In genomic region chr5:42274913-42275312, GRCh38 we compare ENCODE assay signal across 33 cellular contexts.
DNase-seq lines count a peak whose midpoint lies in the region; ATAC-seq and TF ChIP-seq lines count a peak whose summit lies in the region.
"Had no signal": no experiment of that assay in that cellular context is flagged by ENCODE, and none has a peak within 500 bp of the region (broad histone marks: within the 10 kb centered on the region; RNA-seq: fewer than 3 reads in every experiment).

No MANE protein-coding gene starts in this region.

- DNase-seq in DMS53 treated with DMSO at 0.1 percent for 48 hours (lab: John Stamatoyannopoulos, UW; ENCODE audit: unreplicated experiment) (peak; percentile 31), M059J (ENCODE audit: low read depth) (peak; percentile 9), choroid plexus epithelial cell (ENCODE audit: low read depth) (peak; percentile 13), iPS-NIHi11 (ENCODE audit: low spot score) (peak; percentile 5), left cardiac atrium (no peak), NCI-H2227 treated with DMSO at 0.1 percent for 48 hours (lab: John Stamatoyannopoulos, UW) (no peak), progenitor cell of endocrine pancreas (ENCODE audit: low spot score, unreplicated experiment) (no peak)
- no peak for DNase-seq in activated T-cell treated with anti-CD3 and anti-CD28 coated beads, Interleukin-2, amount 50 U/mL, for 48 hours
- DNase-seq: activated CD4-positive, alpha-beta T cell treated with anti-CD3 and anti-CD28 coated beads, Interleukin-2, amount 10 ng/mL, durations not matched to agents 7 days and 5 days; activated CD8-positive, alpha-beta memory T cell treated with anti-CD3 and anti-CD28 coated beads, Interleukin-2, amount 10 ng/mL, durations not matched to agents 7 days and 5 days; aorta; Calu3; caudate nucleus; dermis blood vessel endothelial cell; EL; foreskin keratinocyte; immature natural killer cell; left ventricle myocardium inferior; naive thymus-derived CD4-positive, alpha-beta T cell; NCI-H1436 treated with DMSO at 0.1 percent for 48 hours; NCI-H524; retina; spleen; stimulated activated CD4-positive, alpha-beta T cell treated with anti-CD3 and anti-CD28 coated beads, Interleukin-2, amount 100 ng/mL, for 48 hours; T-helper 17 cell had no signal

- no peak overlapping the region for H3K4me3 ChIP-seq in choroid plexus epithelial cell (ENCODE audit: low read depth, low read length)
- H3K4me3 ChIP-seq: BLaER1 treated with 17β-estradiol and CSF1 and Interleukin-3, amounts not matched to agents 10 nM and 100 nM; K562; left ventricle myocardium inferior; SJSA1; spleen had no signal

- H3K4me3 Mint-ChIP-seq in progenitor cell of endocrine pancreas (ENCODE audit: low read depth), result no peak overlapping the region
- H3K4me3 Mint-ChIP-seq: activated CD4-positive, alpha-beta T cell treated with anti-CD3 and anti-CD28 coated beads, Interleukin-2, amount 10 ng/mL, durations not matched to agents 7 days and 5 days; activated CD8-positive, alpha-beta memory T cell treated with anti-CD3 and anti-CD28 coated beads, Interleukin-2, amount 10 ng/mL, durations not matched to agents 7 days and 5 days; activated naive CD4-positive, alpha-beta T cell treated with anti-CD3 and anti-CD28 coated beads, Interleukin-2, amount 50 U/mL, for 24 hours; activated T-helper 1 cell treated with anti-CD3 and anti-CD28 coated beads, Interleukin-12 subunit alpha, Interleukin-12 subunit beta, Interleukin-2, Interleukin-4 antibody, amounts not matched to agents 30 ng/mL and 10 ng/mL and 1 ng/mL, durations not matched to agents 14 hours and 24 hours and 36 hours; immature natural killer cell; mesothelial cell of epicardium; naive thymus-derived CD4-positive, alpha-beta T cell; stimulated activated effector memory CD8-positive, alpha-beta T cell treated with anti-CD3 and anti-CD28 coated beads, Interleukin-12 subunit alpha, Interleukin-12 subunit beta, amount 100 ng/mL, for 72 hours; T-helper 17 cell had no signal

- H3K4me1 Mint-ChIP-seq in progenitor cell of endocrine pancreas (ENCODE audit: low read depth), result peaks cover 5% of the 10 kb centered on the region
- H3K4me1 Mint-ChIP-seq: activated CD4-positive, alpha-beta T cell treated with anti-CD3 and anti-CD28 coated beads, Interleukin-2, amount 10 ng/mL, durations not matched to agents 7 days and 5 days; activated CD8-positive, alpha-beta memory T cell treated with anti-CD3 and anti-CD28 coated beads, Interleukin-2, amount 10 ng/mL, durations not matched to agents 7 days and 5 days; activated naive CD4-positive, alpha-beta T cell treated with anti-CD3 and anti-CD28 coated beads, Interleukin-2, amount 50 U/mL, for 24 hours; immature natural killer cell; naive thymus-derived CD4-positive, alpha-beta T cell; stimulated activated effector memory CD8-positive, alpha-beta T cell treated with anti-CD3 and anti-CD28 coated beads, Interleukin-12 subunit alpha, Interleukin-12 subunit beta, amount 100 ng/mL, for 72 hours; T-helper 17 cell had no signal

- no peaks in the 10 kb centered on the region for H3K36me3 Mint-ChIP-seq in progenitor cell of endocrine pancreas (ENCODE audit: insufficient read depth)
- H3K36me3 Mint-ChIP-seq: activated CD8-positive, alpha-beta memory T cell treated with anti-CD3 and anti-CD28 coated beads, Interleukin-2, amount 10 ng/mL, durations not matched to agents 7 days and 5 days; activated naive CD4-positive, alpha-beta T cell treated with anti-CD3 and anti-CD28 coated beads, Interleukin-2, amount 50 U/mL, for 24 hours; immature natural killer cell; mesothelial cell of epicardium; naive thymus-derived CD4-positive, alpha-beta T cell; stimulated activated effector memory CD8-positive, alpha-beta T cell treated with anti-CD3 and anti-CD28 coated beads, Interleukin-12 subunit alpha, Interleukin-12 subunit beta, amount 100 ng/mL, for 72 hours had no signal

- intact Hi-C loops in left cardiac atrium (cut with DNase I), result no loop called here

- no peaks in the 10 kb centered on the region for H3K27me3 Mint-ChIP-seq in progenitor cell of endocrine pancreas

- no peak for ATAC-seq in left cardiac atrium
- ATAC-seq: activated CD8-positive, alpha-beta memory T cell treated with anti-CD3 and anti-CD28 coated beads, Interleukin-2, amount 10 ng/mL, durations not matched to agents 7 days and 5 days; foreskin keratinocyte; K562; naive thymus-derived CD4-positive, alpha-beta T cell; Panc1; stimulated activated effector memory CD8-positive, alpha-beta T cell treated with anti-CD3 and anti-CD28 coated beads, Interleukin-12 subunit alpha, Interleukin-12 subunit beta, amount 100 ng/mL, for 72 hours; T-helper 17 cell had no signal

- H3K27ac Mint-ChIP-seq in progenitor cell of endocrine pancreas, result no peak overlapping the region
- H3K27ac Mint-ChIP-seq: activated CD4-positive, alpha-beta T cell treated with anti-CD3 and anti-CD28 coated beads, Interleukin-2, amount 10 ng/mL, durations not matched to agents 7 days and 5 days; activated CD8-positive, alpha-beta memory T cell treated with anti-CD3 and anti-CD28 coated beads, Interleukin-2, amount 10 ng/mL, durations not matched to agents 7 days and 5 days; activated naive CD4-positive, alpha-beta T cell treated with anti-CD3 and anti-CD28 coated beads, Interleukin-2, amount 50 U/mL, for 24 hours; activated T-helper 1 cell treated with anti-CD3 and anti-CD28 coated beads, Interleukin-12 subunit alpha, Interleukin-12 subunit beta, Interleukin-2, Interleukin-4 antibody, amounts not matched to agents 30 ng/mL and 10 ng/mL and 1 ng/mL, durations not matched to agents 14 hours and 24 hours and 36 hours; immature natural killer cell; mesothelial cell of epicardium; naive thymus-derived CD4-positive, alpha-beta T cell; stimulated activated effector memory CD8-positive, alpha-beta T cell treated with anti-CD3 and anti-CD28 coated beads, Interleukin-12 subunit alpha, Interleukin-12 subunit beta, amount 100 ng/mL, for 72 hours; T-helper 17 cell had no signal

- no peaks in the 10 kb centered on the region for H3K9me3 Mint-ChIP-seq in progenitor cell of endocrine pancreas (ENCODE audit: low read depth)
- H3K9me3 Mint-ChIP-seq: activated CD4-positive, alpha-beta T cell treated with anti-CD3 and anti-CD28 coated beads, Interleukin-2, amount 10 ng/mL, durations not matched to agents 7 days and 5 days; activated T-helper 1 cell treated with anti-CD3 and anti-CD28 coated beads, Interleukin-12 subunit alpha, Interleukin-12 subunit beta, Interleukin-2, Interleukin-4 antibody, amounts not matched to agents 30 ng/mL and 10 ng/mL and 1 ng/mL, durations not matched to agents 14 hours and 24 hours and 36 hours; mesothelial cell of epicardium; stimulated activated effector memory CD8-positive, alpha-beta T cell treated with anti-CD3 and anti-CD28 coated beads, Interleukin-12 subunit alpha, Interleukin-12 subunit beta, amount 100 ng/mL, for 72 hours had no signal

- TF ChIP-seq CTCF in choroid plexus epithelial cell (conservative IDR thresholded peaks at IDR 0.05; ENCODE audit: low read depth, low read length) (no peak), progenitor cell of endocrine pancreas (IDR thresholded peaks at IDR 0.05; ENCODE audit: unreplicated experiment) (no peak)

Comparison
In these comparisons a context has a peak if more than half of its experiments do, and no peak if none do; other contexts are left out.
1. DNase-seq: peak in DMS53 treated with DMSO at 0.1 percent for 48 hours (single experiment), M059J (single experiment), choroid plexus epithelial cell (single experiment) and iPS-NIHi11 (single experiment); none in left cardiac atrium (single experiment), NCI-H2227 treated with DMSO at 0.1 percent for 48 hours (single experiment), progenitor cell of endocrine pancreas (single experiment) and activated T-cell treated with anti-CD3 and anti-CD28 coated beads, Interleukin-2, amount 50 U/mL, for 48 hours (0 of 2).